ENCODE assay signal across 1 cellular context in genomic region chr17:7716901-7717755, GRCh38.
TF ChIP-seq lines count a peak whose summit lies in the region.

DNAH2 (plus strand) TSS chr17:7717744; CDS start chr17:7719735, 1,991 bp downstream.

TF ChIP-seq in HEK293, 187 proteins besides CTCF, POLR2A, EP300 and RAD21 (continued from another document):
- TF ChIP-seq ZNF639 (tag by site-specific recombination; IDR thresholded peaks at IDR 0.05) = peak; percentile 95
- no peak for TF ChIP-seq ZNF670 (tag by site-specific recombination; IDR thresholded peaks at IDR 0.05; ENCODE audit: low read depth)
- TF ChIP-seq ZNF610 (tag by site-specific recombination; IDR thresholded peaks at IDR 0.05; ENCODE audit: borderline replicate concordance) = peak; percentile 85; the same call in 1 of the 2 replicates
- peak; percentile 94 for TF ChIP-seq ZNF280D (tag by site-specific recombination; IDR thresholded peaks at IDR 0.05)
